Comparison of ENCODE assay signal across 1 cellular context in the genomic region with DNA sequence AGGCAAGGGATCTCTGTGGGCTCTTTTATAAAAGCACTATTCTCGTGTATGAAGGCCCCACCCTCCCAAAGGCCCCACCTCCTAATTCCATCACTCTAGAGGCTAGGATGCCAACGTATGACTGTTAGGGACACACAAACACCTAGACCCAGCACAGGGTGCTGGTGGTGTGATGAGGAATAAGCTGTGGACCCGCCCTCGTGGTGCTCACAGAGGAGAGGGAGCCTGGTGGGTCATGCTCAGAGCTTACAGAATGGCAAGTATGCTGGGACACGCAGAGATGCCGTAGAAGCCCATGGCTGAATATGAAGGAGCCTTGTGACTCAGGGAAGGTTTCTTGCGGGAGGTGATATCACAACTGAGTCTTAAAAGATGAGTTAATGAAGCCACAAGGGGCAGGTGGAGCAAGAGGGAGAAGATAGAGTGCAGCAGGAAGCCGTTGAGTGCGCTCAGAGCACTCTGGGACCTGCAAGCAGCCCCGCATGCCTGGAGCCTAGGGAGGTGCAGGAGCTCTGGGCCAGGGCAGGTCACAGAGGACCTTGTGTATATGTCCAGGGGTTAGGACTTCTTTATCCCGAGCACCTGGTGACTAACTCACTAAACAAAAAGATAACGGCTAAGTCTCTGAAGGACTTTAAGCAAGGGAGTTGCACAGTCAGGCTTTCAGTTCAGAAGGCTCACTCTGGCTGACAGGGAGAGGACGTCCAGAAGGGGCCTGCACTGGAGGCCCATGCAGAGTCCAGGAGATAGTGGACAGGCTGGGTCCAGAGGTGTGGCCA.
TF ChIP-seq lines count a peak whose summit lies in the region.

No MANE protein-coding gene starts in this region.

TF ChIP-seq in H1, 55 proteins besides CTCF, POLR2A, EP300 and RAD21 (continued from another document):
- no peak for TF ChIP-seq PHF8 (conservative IDR thresholded peaks at IDR 0.05; ENCODE audit: low read depth, low read length)
- TF ChIP-seq SIX5 (IDR thresholded peaks at IDR 0.05; ENCODE audit: low read depth, low read length): no peak
- TF ChIP-seq, protein P1, sequence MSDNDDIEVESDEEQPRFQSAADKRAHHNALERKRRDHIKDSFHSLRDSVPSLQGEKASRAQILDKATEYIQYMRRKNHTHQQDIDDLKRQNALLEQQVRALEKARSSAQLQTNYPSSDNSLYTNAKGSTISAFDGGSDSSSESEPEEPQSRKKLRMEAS (IDR thresholded peaks at IDR 0.05): no peak
- TF ChIP-seq EGR1 (IDR thresholded peaks at IDR 0.05; ENCODE audit: borderline replicate concordance, low read depth, low read length): no peak
- no peak for TF ChIP-seq MAFK (IDR thresholded peaks at IDR 0.05; ENCODE audit: low read depth, low read length)
- TF ChIP-seq TCF12 (IDR thresholded peaks at IDR 0.05; ENCODE audit: low read depth, low read length): no peak
- no peak for TF ChIP-seq POU5F1 (IDR thresholded peaks at IDR 0.05; ENCODE audit: low read depth, low read length)
- no peak for TF ChIP-seq TBP (IDR thresholded peaks at IDR 0.05; ENCODE audit: low read depth, low read length)
